In the genomic region with DNA sequence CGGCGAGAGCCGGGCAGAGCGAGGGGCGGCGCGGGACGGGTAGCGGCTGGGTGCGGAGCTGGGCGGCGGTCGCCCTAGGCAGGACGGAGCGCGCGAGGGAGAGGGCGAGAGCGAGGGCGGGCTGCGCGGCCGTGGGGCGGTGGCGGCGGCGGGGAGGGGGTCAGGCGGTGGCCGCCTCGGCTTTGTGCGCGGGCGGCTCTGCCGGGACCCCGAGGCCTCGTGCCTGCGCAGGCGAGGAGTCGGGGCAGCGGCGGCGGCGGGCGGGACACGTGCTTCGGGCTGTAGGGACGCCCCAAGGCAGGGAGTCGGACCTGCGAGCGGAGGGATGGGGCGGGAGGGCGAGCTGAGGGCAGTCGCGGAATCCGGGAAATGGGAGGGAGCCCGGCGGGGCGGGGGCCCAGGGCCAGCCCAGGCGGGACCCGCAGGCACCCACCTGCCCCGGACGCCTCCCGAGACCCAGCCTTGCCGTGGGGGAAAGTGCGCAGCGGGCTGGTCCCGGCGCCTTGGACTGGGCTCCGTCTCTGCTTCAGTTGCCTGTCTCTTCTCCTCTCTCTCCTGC, we compare ENCODE assay signal across 8 cellular contexts. TPM values are rescaled to one million over a fixed set of nuclear protein-coding genes. Genes with fewer than 3 reads are reported as not detected.
A peak's percentile ranks its signal among the peaks of the same experiment; 100 is the strongest.
DNase-seq lines count a peak whose midpoint lies in the region; ATAC-seq, FAIRE-seq and TF ChIP-seq lines count a peak whose summit lies in the region.

No MANE protein-coding gene starts in this region.

- no peaks in the 10 kb centered on the region; the same call in 1 of the 2 replicates for H4K20me1 ChIP-seq in GM12878 (ENCODE audit: control insufficient read depth, insufficient read depth)

- CTCF ChIA-PET in GM12878 (lab: Yijun Ruan, JAX): no interaction called here

- no peak for TF ChIP-seq CTCF in GM12878 (IDR thresholded peaks at IDR 0.05 in 2 of 3, conservative IDR thresholded peaks at IDR 0.05 in 1 of 3; ENCODE audit: control insufficient read depth in 2 of 3, extremely low read depth in 1 of 3, insufficient read depth in 1 of 3, low read depth in 3 of 3, low read length in 3 of 3)

- H3K36me3 ChIP-seq in CD4-positive, CD25-positive, alpha-beta regulatory T cell (ENCODE audit: control insufficient read depth, insufficient read depth, low read length): no peaks in the 10 kb centered on the region
- no peaks in the 10 kb centered on the region for H3K36me3 ChIP-seq in GM12878 (ENCODE audit: control insufficient read depth in 2 of 2, insufficient read depth in 2 of 2, low read length in 1 of 2)

- H3K9me3 Mint-ChIP-seq in CD4-positive, CD25-positive, alpha-beta regulatory T cell: peaks cover 0 to 5% (median 0%) of the 10 kb centered on the region in 7 donors
- H3K9me3 Mint-ChIP-seq in immature natural killer cell: peaks cover 0 to 11% (median 7%) of the 10 kb centered on the region in 6 donors

- H3K4me3 Mint-ChIP-seq in CD4-positive, CD25-positive, alpha-beta regulatory T cell: peak overlapping the region in 3 of 4 donors; percentile 17 to 81 (median 77)
- H3K4me3 Mint-ChIP-seq in immature natural killer cell: peak overlapping the region in 4 of 5 donors; percentile 48 to 72 (median 56)

- peaks cover 36% of the 10 kb centered on the region for H3K27me3 ChIP-seq in CD4-positive, CD25-positive, alpha-beta regulatory T cell (ENCODE audit: control insufficient read depth, insufficient read depth, low read length)
- H3K27me3 ChIP-seq in GM12878 (replicated peaks in 1 of 2; ENCODE audit: control insufficient read depth in 2 of 2, insufficient read depth in 2 of 2, low read length in 1 of 2): peaks cover 3 to 5% of the 10 kb centered on the region in 2 experiments

- no peaks in the 10 kb centered on the region for H3K4me1 ChIP-seq in CD4-positive, CD25-positive, alpha-beta regulatory T cell (ENCODE audit: control insufficient read depth, insufficient read depth, low read length, poor library complexity, severe bottlenecking)
- H3K4me1 ChIP-seq in GM12878 (ENCODE audit: control insufficient read depth, insufficient read depth, low read length): no peaks in the 10 kb centered on the region

- no peak overlapping the region for H3K4me2 ChIP-seq in GM12878 (ENCODE audit: control insufficient read depth, insufficient read depth)

- TF ChIP-seq EP300 in GM12878 (IDR thresholded peaks at IDR 0.05; ENCODE audit: borderline replicate concordance in 1 of 2, control insufficient read depth in 1 of 2, low read depth in 2 of 2, low read length in 2 of 2): no peak

- H3K36me3 Mint-ChIP-seq in CD4-positive, CD25-positive, alpha-beta regulatory T cell: no peaks in the 10 kb centered on the region
- H3K36me3 Mint-ChIP-seq in immature natural killer cell: peaks cover 0 to 5% (median 0%) of the 10 kb centered on the region in 3 donors

- peak in 1 of 2 donors; percentile 27 for ATAC-seq in CD4-positive, CD25-positive, alpha-beta regulatory T cell (ENCODE audit: low read depth in 2 of 2)
- ATAC-seq in GM12878: no peak

- BruUV-seq in GM12878 (replicated peaks; lab: Mats Ljungman, UMichigan): no TSS peak

- intact Hi-C loops in GM12878 (cut with micrococcal nuclease; ENCODE audit: unreplicated experiment): no loop called here

- H3K4me1 Mint-ChIP-seq in CD4-positive, CD25-positive, alpha-beta regulatory T cell: peaks cover 4 to 17% (median 6%) of the 10 kb centered on the region in 4 donors
- peaks cover 2 to 8% of the 10 kb centered on the region in 2 donors for H3K4me1 Mint-ChIP-seq in immature natural killer cell

- TF ChIP-seq RAD21 in GM12878 (IDR thresholded peaks at IDR 0.05; ENCODE audit: insufficient read depth, low read depth, low read length): no peak

- RAD21 ChIA-PET in GM12878 (lab: Charles Lee; ENCODE audit: unreplicated experiment): no interaction called here

- POLR2A ChIA-PET in GM12878 (lab: Charles Lee): no interaction called here

- no peak for TF ChIP-seq POLR2A in GM12878 (IDR thresholded peaks at IDR 0.05; ENCODE audit: low read depth, low read length)

- peaks cover 73% of the 10 kb centered on the region for H3K27me3 Mint-ChIP-seq in CD4-positive, CD25-positive, alpha-beta regulatory T cell
- peaks cover 14 to 31% (median 21%) of the 10 kb centered on the region in 3 donors for H3K27me3 Mint-ChIP-seq in immature natural killer cell (ENCODE audit: low read depth in 3 of 3)

- H3K27ac Mint-ChIP-seq in CD4-positive, CD25-positive, alpha-beta regulatory T cell: no peak overlapping the region
- no peak overlapping the region for H3K27ac Mint-ChIP-seq in immature natural killer cell

- H3K9ac ChIP-seq in GM12878 (ENCODE audit: control insufficient read depth, insufficient read depth, low read length): no peak overlapping the region

- no peaks in the 10 kb centered on the region for H3K79me2 ChIP-seq in GM12878 (ENCODE audit: control insufficient read depth, insufficient read depth, low read length)

- no peaks in the 10 kb centered on the region for H3K9me3 ChIP-seq in CD4-positive, CD25-positive, alpha-beta regulatory T cell (ENCODE audit: control insufficient read depth in 2 of 2, low read length in 2 of 2)
- H3K9me3 ChIP-seq in GM12878 (replicated peaks; ENCODE audit: control insufficient read depth, insufficient read depth, low read length): no peaks in the 10 kb centered on the region

- no peak for DNase-seq in CD4-positive, CD25-positive, alpha-beta regulatory T cell
- DNase-seq in HT1080 (ENCODE audit: low read depth): peak; percentile 37
- no peak for DNase-seq in GM12878 (ENCODE audit: low read depth, low spot score)
- DNase-seq in immature natural killer cell: no peak
- peak; percentile 31 for DNase-seq in stimulated activated CD8-positive, alpha-beta memory T cell treated with anti-CD3 and anti-CD28 coated beads, Interleukin-4, amount 100 ng/mL, for 48 hours
- DNase-seq in NCI-H1694 (lab: John Stamatoyannopoulos, UW): no peak
- no peak for DNase-seq in KG1 (lab: John Stamatoyannopoulos, UW)
- DNase-seq in NCI-H146 treated with DMSO at 0.1 percent for 48 hours (lab: John Stamatoyannopoulos, UW; ENCODE audit: unreplicated experiment): no peak

- H3K27ac ChIP-seq in CD4-positive, CD25-positive, alpha-beta regulatory T cell (ENCODE audit: insufficient read depth, low read length, poor library complexity, severe bottlenecking): no peak overlapping the region
- H3K27ac ChIP-seq in GM12878 (ENCODE audit: control insufficient read depth, insufficient read depth): no peak overlapping the region

- no peak for FAIRE-seq in GM12878 (lab: Jason Lieb, UNC)

- H2AFZ ChIP-seq in GM12878 (ENCODE audit: control insufficient read depth, low read depth, low read length): no peak overlapping the region

- in situ Hi-C loops in GM12878 (cut with MboI): no loop called here

- SMC1A ChIA-PET in GM12878 (lab: Charles Lee; ENCODE audit: uncharacterized antibody, unreplicated experiment): no interaction called here

- 13% methylated on average over 24 of the region's 69 CpGs for WGBS in GM12878 (ENCODE audit: insufficient coverage, insufficient replicate concordance, low lambda C conversion rate, missing lambda C conversion rate)

- no peak overlapping the region for H3K4me3 ChIP-seq in CD4-positive, CD25-positive, alpha-beta regulatory T cell (ENCODE audit: low read depth, low read length)
- H3K4me3 ChIP-seq in GM12878: no peak overlapping the region

TF ChIP-seq in GM12878, 131 proteins besides CTCF, POLR2A, EP300 and RAD21 (continues in another document):
- TF ChIP-seq SP1 (IDR thresholded peaks at IDR 0.05; ENCODE audit: low read depth, low read length) (no peak), ZNF384 (IDR thresholded peaks at IDR 0.05; ENCODE audit: borderline replicate concordance, low read depth, low read length) (no peak), TCF7 (IDR thresholded peaks at IDR 0.05; ENCODE audit: borderline replicate concordance) (no peak), CREB1 (IDR thresholded peaks at IDR 0.05; ENCODE audit: low read depth) (no peak)
- TF ChIP-seq, protein P1, sequence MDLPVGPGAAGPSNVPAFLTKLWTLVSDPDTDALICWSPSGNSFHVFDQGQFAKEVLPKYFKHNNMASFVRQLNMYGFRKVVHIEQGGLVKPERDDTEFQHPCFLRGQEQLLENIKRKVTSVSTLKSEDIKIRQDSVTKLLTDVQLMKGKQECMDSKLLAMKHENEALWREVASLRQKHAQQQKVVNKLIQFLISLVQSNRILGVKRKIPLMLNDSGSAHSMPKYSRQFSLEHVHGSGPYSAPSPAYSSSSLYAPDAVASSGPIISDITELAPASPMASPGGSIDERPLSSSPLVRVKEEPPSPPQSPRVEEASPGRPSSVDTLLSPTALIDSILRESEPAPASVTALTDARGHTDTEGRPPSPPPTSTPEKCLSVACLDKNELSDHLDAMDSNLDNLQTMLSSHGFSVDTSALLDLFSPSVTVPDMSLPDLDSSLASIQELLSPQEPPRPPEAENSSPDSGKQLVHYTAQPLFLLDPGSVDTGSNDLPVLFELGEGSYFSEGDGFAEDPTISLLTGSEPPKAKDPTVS (IDR thresholded peaks at IDR 0.05; ENCODE audit: low read depth, low read length): no peak

RNA-seq across cellular contexts. Expression of a gene that starts 0.5 kb away (rescaled TPM):
- 0.72 TPM for total RNA-seq in CD4-positive, CD25-positive, alpha-beta regulatory T cell
- polyA plus RNA-seq in CD4-positive, CD25-positive, alpha-beta regulatory T cell: under 1 TPM in 1 of 4 donors, not detected in 3; 0.31 TPM
- total RNA-seq in HT1080 (2014; rRNA removed; shearing (Covaris generic)): 3.2 and 4.7 TPM in 2 replicates
- 1.7 and 1.8 TPM in 2 replicates for polyA plus RNA-seq in HT1080 (2015; cell fraction: cytosol; rRNA removed)
- 1.6 and 1.9 TPM in 2 replicates for polyA plus RNA-seq in HT1080 (2015; cell fraction: nucleus; rRNA removed)
- not detected in 2 replicates for total RNA-seq in GM12878 (2013; cell fraction: nucleolus; rRNA removed)
- total RNA-seq in GM12878 (2014; rRNA removed) (not detected in 2 replicates), GM12878 (2014; rRNA removed; fragmentation: Illumina TruSeq; extraction: Trizol) (not detected in 2 replicates), GM12878 (2021) (not detected in 2 replicates)
- polyA plus RNA-seq in GM12878 (2011; ENCODE audit: low read depth): not detected
- polyA plus RNA-seq in GM12878 (2011; rRNA removed) (not detected in 2 replicates), GM12878 (2014; fragmentation: Illumina TruSeq; extraction: Trizol) (not detected in 2 replicates), GM12878 (2014; fragmentation: Nextera tagmentation; extraction: Ambion mirVana) (not detected), GM12878 (2014; rRNA removed) (not detected in 2 replicates), GM12878 (2016; fragmentation: Nextera tagmentation; extraction: Ambion mirVana) (not detected), immature natural killer cell (not detected)
- polyA plus RNA-seq in GM12878 (2011; cell fraction: cytosol; rRNA removed): not detected in 2 replicates
- 0.06 TPM in 1 of 2 replicates, not detected in the other for polyA plus RNA-seq in GM12878 (2011; cell fraction: nucleus; rRNA removed)
- not detected in 2 replicates for polyA plus RNA-seq in GM12878 (2012)
- polyA minus RNA-seq in GM12878 (2011; rRNA and poly(A)+ RNA removed): not detected in 2 replicates
- polyA minus RNA-seq in GM12878 (2011; cell fraction: cytosol; rRNA and poly(A)+ RNA removed): not detected in 2 replicates
- polyA minus RNA-seq in GM12878 (2011; cell fraction: nucleus; rRNA and poly(A)+ RNA removed): not detected in 2 replicates

Comparison
In these comparisons a context has a peak if more than half of its experiments do, and no peak if none do; other contexts are left out.
1. DNase-seq: peak in HT1080 (single experiment) and stimulated activated CD8-positive, alpha-beta memory T cell treated with anti-CD3 and anti-CD28 coated beads, Interleukin-4, amount 100 ng/mL, for 48 hours (single experiment); none in CD4-positive, CD25-positive, alpha-beta regulatory T cell (0 of 3), GM12878 (single experiment), immature natural killer cell (0 of 3), NCI-H1694 (single experiment), KG1 (single experiment) and NCI-H146 treated with DMSO at 0.1 percent for 48 hours (single experiment).